Comparison of ENCODE assay signal across 22 cellular contexts in genomic region chr9:16033921-16034320, GRCh38.
"Had no signal": no experiment of that assay in that cellular context is flagged by ENCODE, and none has a peak within 500 bp of the region (broad histone marks: within the 10 kb centered on the region; RNA-seq: fewer than 3 reads in every experiment).

No MANE protein-coding gene starts in this region.

- ATAC-seq: gastroesophageal sphincter, heart left ventricle, left cardiac atrium, left lung, left ventricle myocardium superior, lower lobe of right lung had no signal

- H3K27me3 ChIP-seq: esophagus squamous epithelium, gastroesophageal sphincter, heart left ventricle, hepatocyte, left lung had no signal

- DNase-seq: dermis blood vessel endothelial cell; dorsolateral prefrontal cortex; effector CD4-positive, alpha-beta T cell; effector memory CD4-positive, alpha-beta T cell; esophagus squamous epithelium; foreskin fibroblast; heart left ventricle; hypothalamus; immature natural killer cell; islet precursor cell; left cardiac atrium; left lung; left ventricle myocardium superior; lower lobe of right lung; mesendoderm; midbrain had no signal

- H3K9me3 ChIP-seq: esophagus squamous epithelium, gastroesophageal sphincter, heart left ventricle, left lung, lower lobe of right lung had no signal

- H3K36me3 ChIP-seq: esophagus squamous epithelium, gastroesophageal sphincter, heart left ventricle, left lung, lower lobe of right lung had no signal

- H3K4me2 ChIP-seq: hepatocyte had no signal

- H3K27ac ChIP-seq: coronary artery, dorsolateral prefrontal cortex, esophagus squamous epithelium, gastroesophageal sphincter, heart left ventricle, hepatocyte, left lung, lower lobe of right lung had no signal

- FAIRE-seq: colon, endothelial cell of umbilical vein, frontal cortex had no signal

- H2AFZ ChIP-seq: hepatocyte had no signal

- H3K4me3 ChIP-seq: coronary artery, dorsolateral prefrontal cortex, esophagus squamous epithelium, gastroesophageal sphincter, heart left ventricle, hepatocyte, left lung, lower lobe of right lung had no signal

- H3K4me1 ChIP-seq: esophagus squamous epithelium, left lung, lower lobe of right lung had no signal
